In the genomic region with DNA sequence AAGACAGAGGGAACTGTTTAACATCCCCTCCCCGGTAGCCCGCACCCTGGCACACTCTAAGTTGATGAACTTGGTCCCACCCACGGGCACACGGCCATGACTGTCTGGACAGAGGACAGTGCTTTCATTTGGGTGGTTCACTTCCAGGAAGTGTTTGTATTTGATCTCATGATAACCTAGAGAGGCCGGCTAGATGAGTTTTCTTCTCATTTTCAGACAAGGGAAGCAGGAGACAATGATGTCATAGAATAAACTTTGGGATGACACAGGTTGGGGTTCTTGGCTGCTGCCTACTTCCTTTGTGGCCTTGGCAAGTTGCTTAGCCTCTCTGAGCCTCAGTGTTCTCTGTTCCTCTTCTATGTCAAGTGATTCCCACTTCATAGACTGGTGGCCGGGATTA, we compare ENCODE assay signal across 26 cellular contexts. TPM values are rescaled to one million over a fixed set of nuclear protein-coding genes. Genes with fewer than 3 reads are reported as not detected.
A peak's percentile ranks its signal among the peaks of the same experiment; 100 is the strongest.
DNase-seq lines count a peak whose midpoint lies in the region; ATAC-seq, FAIRE-seq and TF ChIP-seq lines count a peak whose summit lies in the region.
"Had no signal": no experiment of that assay in that cellular context is flagged by ENCODE, and none has a peak within 500 bp of the region (broad histone marks: within the 10 kb centered on the region; RNA-seq: fewer than 3 reads in every experiment).

No MANE protein-coding gene starts in this region.

- no peak overlapping the region for H3K27ac Mint-ChIP-seq in immature natural killer cell
- H3K27ac Mint-ChIP-seq: CD4-positive, CD25-positive, alpha-beta regulatory T cell; GM23338; IgD-negative memory B cell had no signal

- FAIRE-seq in small intestine (lab: Jason Lieb, UNC) = no peak

- peak in 3 of 4 donors; percentile 69 to 86 (median 77) for ATAC-seq in heart left ventricle
- ATAC-seq in PC-3 = peak; percentile 35
- ATAC-seq in HG03354 (IDR thresholded peaks at IDR 0.05; ENCODE audit: poor library complexity, severe bottlenecking, unreplicated experiment) = no peak
- ATAC-seq: GM23338, sciatic nerve had no signal

- TF ChIP-seq POLR2A in heart left ventricle (IDR thresholded peaks at IDR 0.05) = no peak

- peaks cover 0 to 8% (median 0%) of the 10 kb centered on the region in 3 donors for H3K36me3 Mint-ChIP-seq in immature natural killer cell
- H3K36me3 Mint-ChIP-seq: CD4-positive, CD25-positive, alpha-beta regulatory T cell; IgD-negative memory B cell had no signal

- no peaks in the 10 kb centered on the region for H3K9me3 Mint-ChIP-seq in immature natural killer cell
- H3K9me3 Mint-ChIP-seq: CD4-positive, CD25-positive, alpha-beta regulatory T cell; GM23338; IgD-negative memory B cell had no signal

- H3K36me3 ChIP-seq in heart left ventricle (no peaks in the 10 kb centered on the region), right atrium auricular region (no peaks in the 10 kb centered on the region), PC-3 (ENCODE audit: low read depth, low read length) (no peaks in the 10 kb centered on the region), small intestine (ENCODE audit: control insufficient read depth in 2 of 2, insufficient read depth in 2 of 2, low read length in 2 of 2) (no peaks in the 10 kb centered on the region)
- H3K36me3 ChIP-seq: stomach had no signal

- TF ChIP-seq CTCF in heart left ventricle (IDR thresholded peaks at IDR 0.05) (no peak), right atrium auricular region (IDR thresholded peaks at IDR 0.05) (no peak), PC-3 (conservative IDR thresholded peaks at IDR 0.05; ENCODE audit: low read depth, low read length) (no peak), fibroblast of mammary gland (conservative IDR thresholded peaks at IDR 0.05; ENCODE audit: control insufficient read depth, insufficient read depth, low read depth, low read length) (no peak)

- H3K4me1 ChIP-seq in heart left ventricle (peaks cover 0 to 13% (median 0%) of the 10 kb centered on the region in 12 donors), right atrium auricular region (no peaks in the 10 kb centered on the region), PC-3 (ENCODE audit: insufficient read depth, low read length) (peaks cover 9% of the 10 kb centered on the region; the same call in 1 of the 2 replicates), small intestine (ENCODE audit: control insufficient read depth in 2 of 2, insufficient read depth in 1 of 2, low read depth in 1 of 2, low read length in 1 of 2) (no peaks in the 10 kb centered on the region)

- H3K27ac ChIP-seq in heart left ventricle = peak overlapping the region in 3 of 12 donors; percentile 26 to 41 (median 33)
- H3K27ac ChIP-seq in right atrium auricular region = no peak overlapping the region
- no peak overlapping the region for H3K27ac ChIP-seq in PC-3 (ENCODE audit: low read length)
- no peak overlapping the region for H3K27ac ChIP-seq in small intestine (ENCODE audit: low read depth in 1 of 2, low read length in 1 of 2)
- H3K27ac ChIP-seq: PC-9, stomach had no signal

- peaks cover 0 to 2% (median 0%) of the 10 kb centered on the region in 3 donors for H3K27me3 Mint-ChIP-seq in immature natural killer cell (ENCODE audit: low read depth in 3 of 3)
- H3K27me3 Mint-ChIP-seq: IgD-negative memory B cell had no signal

- no TSS peak for BruUV-seq in PC-3 (replicated peaks; lab: Mats Ljungman, UMichigan)

- DNase-seq in heart left ventricle (peak in 2 of 5 donors; percentile 15 to 62), right atrium auricular region (ENCODE audit: low spot score) (no peak), PC-3 (peak; percentile 49), fibroblast of mammary gland (ENCODE audit: low read depth) (peak; percentile 16), small intestine (peak; percentile 13), immature natural killer cell (no peak), SKM-1 treated with dmso at 0.1 percent for 144 hours (lab: John Stamatoyannopoulos, UW; ENCODE audit: unreplicated experiment) (no peak)
- DNase-seq: ACHN; activated CD4-positive, alpha-beta T cell treated with anti-CD3 and anti-CD28 coated beads for 4 hours; aorta; CD4-positive, CD25-positive, alpha-beta regulatory T cell; foreskin fibroblast; kidney glomerular epithelial cell; NCI-H1092 treated with DMSO at 0.1 percent for 48 hours; NCI-H2171; NCI-H774; nucleus accumbens; PC-9; SK-N-SH; stimulated activated CD4-positive, alpha-beta T cell treated with anti-CD3 and anti-CD28 coated beads, Interleukin-2, amount 100 ng/mL, for 24 hours; stomach; T-helper 9 cell had no signal

- no peaks in the 10 kb centered on the region for H4K20me1 ChIP-seq in PC-3 (ENCODE audit: low read length)

- intact Hi-C loops in heart left ventricle (cut with DNase I) = no loop called here
- intact Hi-C loops in PC-3 (cut with micrococcal nuclease) = no loop called here

- POLR2A ChIA-PET in PC-3 (lab: Charles Lee; ENCODE audit: unreplicated experiment) = no interaction called here

- no peaks in the 10 kb centered on the region for H3K4me1 Mint-ChIP-seq in immature natural killer cell
- H3K4me1 Mint-ChIP-seq: CD4-positive, CD25-positive, alpha-beta regulatory T cell; IgD-negative memory B cell had no signal

- WGBS in heart left ventricle, 4 donors = 61 to 79% (median 70%) methylated on average over 6 of the region's 6 CpGs
- WGBS in small intestine, 3 donors = 36 to 57% (median 51%) methylated on average over 6 of the region's 6 CpGs

- H3K9me2 ChIP-seq in PC-3 (replicated peaks; ENCODE audit: low read length) = no peaks in the 10 kb centered on the region
- H3K9me2 ChIP-seq: SK-N-SH had no signal

- no peaks in the 10 kb centered on the region for H3K79me2 ChIP-seq in PC-3 (ENCODE audit: low read length)

- H3K4me3 Mint-ChIP-seq in immature natural killer cell = no peak overlapping the region
- H3K4me3 Mint-ChIP-seq: CD4-positive, CD25-positive, alpha-beta regulatory T cell; GM23338 had no signal

- H3K4me3 ChIP-seq in heart left ventricle (no peak overlapping the region), right atrium auricular region (no peak overlapping the region), PC-3 (ENCODE audit: low read length) (no peak overlapping the region), fibroblast of mammary gland (ENCODE audit: control insufficient read depth, low read depth, low read length) (no peak overlapping the region), small intestine (ENCODE audit: low read depth in 1 of 2, low read length in 2 of 2) (no peak overlapping the region)
- H3K4me3 ChIP-seq: GM23338, PC-9, stomach had no signal

- no peak overlapping the region for H3K4me2 ChIP-seq in PC-3 (ENCODE audit: low read length)
- H3K4me2 ChIP-seq: GM23338, PC-9, SK-N-SH had no signal

- H3K9me3 ChIP-seq in heart left ventricle = no peaks in the 10 kb centered on the region
- H3K9me3 ChIP-seq in right atrium auricular region = no peaks in the 10 kb centered on the region
- no peaks in the 10 kb centered on the region for H3K9me3 ChIP-seq in PC-3 (ENCODE audit: low read length)
- H3K9me3 ChIP-seq in small intestine (ENCODE audit: control insufficient read depth, low read depth) = no peaks in the 10 kb centered on the region
- H3K9me3 ChIP-seq: SK-N-SH, stomach had no signal

- H3K9ac ChIP-seq in PC-3 (ENCODE audit: low read length) = no peak overlapping the region
- H3K9ac ChIP-seq: SK-N-SH had no signal

- CTCF ChIA-PET in PC-3 (lab: Charles Lee) = no interaction called here

- H3K27me3 ChIP-seq in heart left ventricle (no peaks in the 10 kb centered on the region), right atrium auricular region (no peaks in the 10 kb centered on the region), PC-3 (ENCODE audit: low read length) (no peaks in the 10 kb centered on the region), small intestine (ENCODE audit: control insufficient read depth in 2 of 2, insufficient read depth in 2 of 2, low read length in 2 of 2) (no peaks in the 10 kb centered on the region)
- H3K27me3 ChIP-seq: stomach had no signal

- no peaks in the 10 kb centered on the region for H3F3A ChIP-seq in PC-3 (ENCODE audit: low read length, unreplicated experiment)

- H2AFZ ChIP-seq in PC-3 (ENCODE audit: low read length) = no peak overlapping the region
- H2AFZ ChIP-seq: GM23338, PC-9 had no signal

RNA-seq across cellular contexts. Expression of a gene that starts 16.1 kb away (rescaled TPM):
- 10 to 100 TPM in 5 of 9 donors, 1 to 10 TPM in 4; 8.3 to 12.8 (median 10.3) TPM for total RNA-seq in heart left ventricle
- polyA plus RNA-seq in heart left ventricle = 10 to 100 TPM in 1 of 2 donors, 1 to 10 TPM in 1; 9.7 to 10.1 TPM
- total RNA-seq in right atrium auricular region = 10 to 100 TPM; 12.5 to 12.9 TPM
- total RNA-seq in PC-3 (2014; rRNA removed) = 7.8 and 8.9 TPM in 2 replicates
- polyA plus RNA-seq in small intestine = 1 to 10 TPM; 5.4 to 8.9 (median 6.0) TPM
- 1 to 10 TPM; 1.6 to 3.5 (median 3.1) TPM for polyA plus RNA-seq in immature natural killer cell

Comparison
In these comparisons a context has a peak if more than half of its experiments do, and no peak if none do; other contexts are left out.
1. DNase-seq: peak in PC-3 (single experiment), fibroblast of mammary gland (single experiment) and small intestine (single experiment); none in right atrium auricular region (single experiment), immature natural killer cell (0 of 3) and SKM-1 treated with dmso at 0.1 percent for 144 hours (single experiment).